Comparison of ENCODE assay signal across 8 cellular contexts in genomic region chr10:84139126-84140035, GRCh38. TPM values are rescaled to one million over a fixed set of nuclear protein-coding genes. Genes with fewer than 3 reads are reported as not detected.
DNase-seq lines count a peak whose midpoint lies in the region; ATAC-seq and TF ChIP-seq lines count a peak whose summit lies in the region.

Gene GHITM, plus strand, starts transcription at chr10:84139509. Its CDS starts 1,992 bp downstream, at chr10:84141501.

- H3K27ac Mint-ChIP-seq in Caco-2 (ENCODE audit: unreplicated experiment) = peak within 1 kb of the TSS; percentile 98
- H3K27ac Mint-ChIP-seq in endodermal cell = peak within 1 kb of the TSS; percentile 98

- H3K36me3 Mint-ChIP-seq in Caco-2 (ENCODE audit: insufficient read depth, unreplicated experiment) = peaks cover 41% of the 10 kb centered on the region
- peaks cover 21% of the 10 kb centered on the region for H3K36me3 Mint-ChIP-seq in endodermal cell (ENCODE audit: low read depth)

- peak within 1 kb of the TSS; percentile 89 for H3K27ac ChIP-seq in endodermal cell (ENCODE audit: low read depth, low read length)

- DNase-seq in Caco-2 (peak; percentile 98 to 99), HUDEP-2 (lab: John Stamatoyannopoulos, UW; ENCODE audit: unreplicated experiment in 76 of 76) (peak; percentile 41 to 99 (median 96)), NT2/D1 (ENCODE audit: low read depth, low spot score) (peak; percentile 94), endodermal cell (peak; percentile 100), mesenteric fat pad (ENCODE audit: low spot score) (peak; percentile 100)
- peak; percentile 97 for DNase-seq in activated CD8-positive, alpha-beta memory T cell treated with anti-CD3 and anti-CD28 coated beads, Interleukin-2, amount 50 U/mL, for 1 hour (ENCODE audit: extremely low read depth)
- peak; percentile 98 to 99 for DNase-seq in stimulated activated CD8-positive, alpha-beta memory T cell treated with anti-CD3 and anti-CD28 coated beads, Interleukin-15, amount 100 ng/mL, for 4 hours (ENCODE audit: low read depth in 2 of 2)

- POLR2A ChIA-PET in Caco-2 (lab: Charles Lee) = interaction anchor here (0.6 kb wide), 1 partner anchor 113 kb away, joined by 7 read pairs; no protein-coding TSS in a partner anchor

- no peaks in the 10 kb centered on the region for H3K27me3 Mint-ChIP-seq in Caco-2 (ENCODE audit: insufficient read depth, unreplicated experiment)
- peaks cover 7% of the 10 kb centered on the region for H3K27me3 Mint-ChIP-seq in endodermal cell (ENCODE audit: insufficient read depth)

- peak; percentile 49 to 51 for TF ChIP-seq CTCF in Caco-2 (IDR thresholded peaks at IDR 0.05; ENCODE audit: insufficient read depth in 1 of 2, low read depth in 1 of 2, low read length in 1 of 2, severe bottlenecking in 1 of 2, unreplicated experiment in 1 of 2)
- peak; percentile 62 for TF ChIP-seq CTCF in endodermal cell (conservative IDR thresholded peaks at IDR 0.05)

- H3K4me3 Mint-ChIP-seq in Caco-2 (ENCODE audit: unreplicated experiment) (peak within 1 kb of the TSS; percentile 92), endodermal cell (peak within 1 kb of the TSS; percentile 97)

- BruUV-seq in Caco-2 (replicated peaks; lab: Mats Ljungman, UMichigan) = no TSS peak

- WGBS in endodermal cell (ENCODE audit: insufficient coverage in 1 of 2, insufficient read length in 1 of 2), 2 experiments = 1 to 2% methylated on average over 35 to 61 of the region's 61 CpGs

- H3K4me1 ChIP-seq in Caco-2 (peaks cover 26% of the 10 kb centered on the region), NT2/D1 (ENCODE audit: insufficient read depth, insufficient read length) (no peaks in the 10 kb centered on the region), endodermal cell (ENCODE audit: control insufficient read depth, insufficient read depth, low read length) (no peaks in the 10 kb centered on the region)

- H3K36me3 ChIP-seq in Caco-2 (ENCODE audit: control insufficient read depth, insufficient read depth, low read length) (no peaks in the 10 kb centered on the region; the same call in 1 of the 2 replicates), NT2/D1 (ENCODE audit: insufficient read depth, insufficient read length, low read length) (peaks cover 38% of the 10 kb centered on the region), endodermal cell (ENCODE audit: control insufficient read depth, insufficient read depth, low read length) (peaks cover 24% of the 10 kb centered on the region)

- H3K4me1 Mint-ChIP-seq in Caco-2 (ENCODE audit: low read depth, unreplicated experiment) (peaks cover 36% of the 10 kb centered on the region), endodermal cell (peaks cover 11% of the 10 kb centered on the region)

- CTCF ChIA-PET in Caco-2 (lab: Charles Lee) = no interaction called here

- H3K9ac ChIP-seq in NT2/D1 (ENCODE audit: insufficient read length, low read depth) = peak within 1 kb of the TSS; percentile 95
- peak within 1 kb of the TSS; percentile 89 for H3K9ac ChIP-seq in endodermal cell (ENCODE audit: extremely low read depth, low read length, poor library complexity, severe bottlenecking)

- H3K9me3 ChIP-seq in Caco-2 (no peaks in the 10 kb centered on the region), NT2/D1 (ENCODE audit: insufficient read depth, low read length) (no peaks in the 10 kb centered on the region), endodermal cell (ENCODE audit: control insufficient read depth, low read length) (no peaks in the 10 kb centered on the region)

- H3K4me3 ChIP-seq in Caco-2 (ENCODE audit: low read depth, low read length) = peak within 1 kb of the TSS; percentile 89
- H3K4me3 ChIP-seq in NT2/D1 (ENCODE audit: insufficient read length, low read depth) = peak within 1 kb of the TSS; percentile 94
- H3K4me3 ChIP-seq in endodermal cell (ENCODE audit: low read length) = peak within 1 kb of the TSS; percentile 91

- intact Hi-C loops in Caco-2 (cut with micrococcal nuclease; ENCODE audit: unreplicated experiment) = no loop called here

- H3K9me3 Mint-ChIP-seq in Caco-2 (ENCODE audit: unreplicated experiment) (peaks cover 8% of the 10 kb centered on the region), endodermal cell (no peaks in the 10 kb centered on the region)

- ATAC-seq in GM21367 (IDR thresholded peaks at IDR 0.05; ENCODE audit: unreplicated experiment) = peak; percentile 99

- H3K27me3 ChIP-seq in Caco-2 (replicated peaks; ENCODE audit: control insufficient read depth, insufficient read depth, low read length) (no peaks in the 10 kb centered on the region), NT2/D1 (ENCODE audit: insufficient read depth, insufficient read length) (no peaks in the 10 kb centered on the region), endodermal cell (ENCODE audit: control insufficient read depth, insufficient read depth, low read length, poor library complexity, severe bottlenecking) (no peaks in the 10 kb centered on the region)

RNA-seq across cellular contexts. Expression of gene GHITM, which starts in this region (rescaled TPM):
- 240 and 255 TPM in 2 replicates for total RNA-seq in Caco-2 (2022)
- 10 to 100 TPM; 84.5 to 85.8 TPM for total RNA-seq in endodermal cell
- polyA plus RNA-seq in endodermal cell (2013, experiment 1 of 2) = 98.4 TPM
- 85.6 TPM for polyA plus RNA-seq in endodermal cell (2013, experiment 2 of 2)
- 146 TPM for total RNA-seq in mesenteric fat pad

Comparison
In these comparisons a context has a peak if more than half of its experiments do, and no peak if none do; other contexts are left out.
1. Peak in every context shown above with its lines: DNase-seq, ATAC-seq, H3K4me3 ChIP-seq and H3K27ac ChIP-seq.